9 cellular contexts compared by ENCODE assay signal in genomic region chr12:21607701-21608100, GRCh38. TPM values are rescaled to one million over a fixed set of nuclear protein-coding genes. Genes with fewer than 3 reads are reported as not detected.
DNase-seq lines count a peak whose midpoint lies in the region; ATAC-seq and TF ChIP-seq lines count a peak whose summit lies in the region.
"Had no signal": no experiment of that assay in that cellular context is flagged by ENCODE, and none has a peak within 500 bp of the region (broad histone marks: within the 10 kb centered on the region; RNA-seq: fewer than 3 reads in every experiment).

No MANE protein-coding gene starts in this region.

- no peaks in the 10 kb centered on the region for H3K9me2 ChIP-seq in HCT116 (ENCODE audit: insufficient read depth)

- CTCF ChIA-PET in HCT116 (lab: Charles Lee) = interaction anchor here (1.7 kb wide), 1 partner anchor 73 kb away, joined by 5 read pairs; no protein-coding TSS in a partner anchor

- H3K27me3 Mint-ChIP-seq in stimulated activated naive B cell treated with anti-CD40 and anti-IgM and Interleukin-4, amounts not matched to agents 10 μg/mL and 1 μg/mL and 100 μg/mL, for 72 hours = no peaks in the 10 kb centered on the region

- no peaks in the 10 kb centered on the region for H3K4me1 ChIP-seq in HCT116 (ENCODE audit: control insufficient read depth in 1 of 2, insufficient read depth in 2 of 2, low read length in 2 of 2)
- peaks cover 0 to 7% (median 3%) of the 10 kb centered on the region in 4 donors for H3K4me1 ChIP-seq in right lobe of liver

- H3K9ac ChIP-seq in HCT116 (ENCODE audit: low read length) = no peak overlapping the region

- H3K36me3 ChIP-seq in HCT116 (ENCODE audit: control insufficient read depth in 1 of 2, insufficient read depth in 2 of 2, low read length in 2 of 2) = no peaks in the 10 kb centered on the region
- no peaks in the 10 kb centered on the region for H3K36me3 ChIP-seq in right lobe of liver

- 27% methylated on average over 2 of the region's 2 CpGs for WGBS in right lobe of liver (ENCODE audit: insufficient coverage, low coverage, low lambda C conversion rate, missing lambda C conversion rate)

- no peak overlapping the region for H3K4me3 Mint-ChIP-seq in stimulated activated naive B cell treated with anti-CD40 and anti-IgM and Interleukin-4, amounts not matched to agents 10 μg/mL and 1 μg/mL and 100 μg/mL, for 72 hours

- TF ChIP-seq POLR2A in HCT116 (IDR thresholded peaks at IDR 0.05; ENCODE audit: borderline replicate concordance, extremely low read depth, insufficient read depth, insufficient read length) (no peak), right lobe of liver (IDR thresholded peaks at IDR 0.05) (no peak)

- TF ChIP-seq RAD21 in HCT116 (IDR thresholded peaks at IDR 0.05; ENCODE audit: low read depth) = peak; percentile 50; the same call in 1 of the 2 replicates

- H4K20me1 ChIP-seq in HCT116 (ENCODE audit: insufficient read depth) = no peaks in the 10 kb centered on the region

- H3K79me2 ChIP-seq in HCT116 (ENCODE audit: insufficient read depth, low read length) = no peaks in the 10 kb centered on the region

- RAD21 ChIA-PET in HCT116 (lab: Charles Lee; ENCODE audit: low non-redundant PET in 1 of 2, low total read pairs in 2 of 2, uncharacterized antibody in 2 of 2, unreplicated experiment in 2 of 2) = no interaction called here

- no peak overlapping the region for H3K27ac Mint-ChIP-seq in stimulated activated naive B cell treated with anti-CD40 and anti-IgM and Interleukin-4, amounts not matched to agents 10 μg/mL and 1 μg/mL and 100 μg/mL, for 72 hours

- H3K4me2 ChIP-seq in HCT116 (ENCODE audit: low read length) = no peak overlapping the region

- H3K27ac ChIP-seq in HCT116 (ENCODE audit: low read depth, low read length) = no peak overlapping the region
- no peak overlapping the region for H3K27ac ChIP-seq in right lobe of liver

- intact Hi-C loops in HCT116 (cut with micrococcal nuclease) = loop anchor here (1.0 to 10.0 kb wide), 2 partner anchors 73 to 387 kb away; no protein-coding TSS in a partner anchor
- intact Hi-C loops in right lobe of liver (cut with DNase I) = no loop called here

- BruUV-seq in HCT116 (replicated peaks; lab: Mats Ljungman, UMichigan) = no TSS peak

- no peaks in the 10 kb centered on the region for H3K4me1 Mint-ChIP-seq in stimulated activated naive B cell treated with anti-CD40 and anti-IgM and Interleukin-4, amounts not matched to agents 10 μg/mL and 1 μg/mL and 100 μg/mL, for 72 hours

- no peaks in the 10 kb centered on the region for H3K9me3 ChIP-seq in HCT116 (ENCODE audit: control insufficient read depth in 1 of 2, insufficient read depth in 1 of 2, low read depth in 1 of 2, low read length in 2 of 2)
- no peaks in the 10 kb centered on the region for H3K9me3 ChIP-seq in right lobe of liver

- no peak for ATAC-seq in HCT116
- peak in 3 of 4 donors; percentile 26 to 34 (median 29) for ATAC-seq in right lobe of liver
- ATAC-seq in GM21576 (IDR thresholded peaks at IDR 0.05; ENCODE audit: unreplicated experiment) = no peak
- ATAC-seq in stimulated activated naive B cell treated with anti-CD40 and anti-IgM and Interleukin-4, amounts not matched to agents 10 μg/mL and 1 μg/mL and 100 μg/mL, for 72 hours (replicated peaks) = no peak
- no peak for ATAC-seq in HG02981 (IDR thresholded peaks at IDR 0.05; ENCODE audit: unreplicated experiment)

- TF ChIP-seq CTCF in AG09319 (IDR thresholded peaks at IDR 0.05; ENCODE audit: low read depth, low read length) = peak; percentile 46
- peak in 2 of 3 experiments; percentile 38 to 41; a peak in 3 of 6 replicates for TF ChIP-seq CTCF in HCT116 (IDR thresholded peaks at IDR 0.05 in 2 of 3, conservative IDR thresholded peaks at IDR 0.05 in 1 of 3; ENCODE audit: borderline replicate concordance in 1 of 3, insufficient read depth in 1 of 3, low read depth in 2 of 3, low read length in 2 of 3)
- peak; percentile 43 to 55 (median 52) for TF ChIP-seq CTCF in right lobe of liver (IDR thresholded peaks at IDR 0.05)

- no peak overlapping the region for H2AFZ ChIP-seq in HCT116 (ENCODE audit: low read depth, low read length, poor library complexity, severe bottlenecking)

- DNase-seq in AG09319 (ENCODE audit: extremely low read depth, low read depth) (peak; percentile 19), HCT116 (ENCODE audit: low read depth, low spot score) (peak; percentile 12), astrocyte of the hippocampus (ENCODE audit: low read depth, low spot score) (peak; percentile 7), right lobe of liver (no peak), NCI-H1694 treated with DMSO at 0.1 percent for 48 hours (lab: John Stamatoyannopoulos, UW) (no peak)
- DNase-seq in stimulated activated naive B cell treated with anti-CD40 and anti-IgM and Interleukin-4, amounts not matched to agents 10 μg/mL and 1 μg/mL and 100 μg/mL, for 72 hours = no peak
- DNase-seq: caudate nucleus had no signal

- H3K27me3 ChIP-seq in HCT116 (ENCODE audit: insufficient read depth, low read length) (no peaks in the 10 kb centered on the region), right lobe of liver (no peaks in the 10 kb centered on the region)

- no peaks in the 10 kb centered on the region for H3K9me3 Mint-ChIP-seq in stimulated activated naive B cell treated with anti-CD40 and anti-IgM and Interleukin-4, amounts not matched to agents 10 μg/mL and 1 μg/mL and 100 μg/mL, for 72 hours

- H3K4me3 ChIP-seq in HCT116 (replicated peaks in 1 of 2; ENCODE audit: low read depth in 1 of 2, low read length in 2 of 2) (no peak overlapping the region), right lobe of liver (no peak overlapping the region)

- H3K36me3 Mint-ChIP-seq in stimulated activated naive B cell treated with anti-CD40 and anti-IgM and Interleukin-4, amounts not matched to agents 10 μg/mL and 1 μg/mL and 100 μg/mL, for 72 hours = no peaks in the 10 kb centered on the region

- POLR2A ChIA-PET in HCT116 (lab: Charles Lee) = no interaction called here

TF ChIP-seq in HCT116, 20 proteins besides CTCF, POLR2A, EP300 and RAD21:
- TF ChIP-seq EZH2phosphoT487 (IDR thresholded peaks at IDR 0.05; ENCODE audit: borderline replicate concordance) (no peak), EGR1 (IDR thresholded peaks at IDR 0.05; ENCODE audit: low read depth) (no peak), POLR2AphosphoS5 (IDR thresholded peaks at IDR 0.05; ENCODE audit: low read depth, low read length) (no peak), ELF1 (IDR thresholded peaks at IDR 0.05; ENCODE audit: borderline replicate concordance, low read depth) (no peak), CBX3 (IDR thresholded peaks at IDR 0.05; ENCODE audit: low read depth) (no peak), CEBPB (IDR thresholded peaks at IDR 0.05; ENCODE audit: low read depth) (no peak), REST (IDR thresholded peaks at IDR 0.05; ENCODE audit: low read depth) (no peak)

RNA-seq across cellular contexts. Expression of gene GYS2, which starts 3.1 kb away (rescaled TPM):
- total RNA-seq in HCT116 (2021; ENCODE audit: unreplicated experiment) (not detected), right lobe of liver (10 to 100 TPM; 28.4 to 72.4 (median 47.1) TPM)
- polyA plus RNA-seq in HCT116 (2012) = not detected in 2 replicates

RNA-seq across cellular contexts. Expression of gene LDHB, which starts 49.9 kb away (rescaled TPM):
- total RNA-seq in HCT116 (2021; ENCODE audit: unreplicated experiment) = 1,454 TPM
- polyA plus RNA-seq in HCT116 (2012) = 811 and 976 TPM in 2 replicates
- 10 to 100 TPM; 12.4 to 28.1 (median 17.8) TPM for total RNA-seq in right lobe of liver

Comparison
In these comparisons a context has a peak if more than half of its experiments do, and no peak if none do; other contexts are left out.
1. DNase-seq: peak in AG09319 (single experiment), HCT116 (single experiment) and astrocyte of the hippocampus (single experiment); none in right lobe of liver (0 of 3), stimulated activated naive B cell treated with anti-CD40 and anti-IgM and Interleukin-4, amounts not matched to agents 10 μg/mL and 1 μg/mL and 100 μg/mL, for 72 hours (single experiment) and NCI-H1694 treated with DMSO at 0.1 percent for 48 hours (single experiment).
2. ATAC-seq: peak in right lobe of liver (3 of 4); none in HCT116 (single experiment), GM21576 (single experiment), stimulated activated naive B cell treated with anti-CD40 and anti-IgM and Interleukin-4, amounts not matched to agents 10 μg/mL and 1 μg/mL and 100 μg/mL, for 72 hours (0 of 2) and HG02981 (single experiment).
3. RNA of gene GYS2, which starts 3.1 kb away (total RNA-seq): 28.4 to 72.4 TPM in right lobe of liver; not detected in HCT116 (single experiment); every median in the first group is over 10 times any median in the second.
4. RNA of gene LDHB, which starts 49.9 kb away (total RNA-seq): 1,454 TPM in HCT116 (single experiment); 12.4 to 28.1 TPM in right lobe of liver; every median in the first group is over 10 times any median in the second.
5. Peak in every context shown above with its lines, with median percentiles within 50 percentile points of each other: CTCF ChIP-seq.